ENCODE assay signal across 8 cellular contexts in genomic region chr1:231625975-231626534, GRCh38. TPM values are rescaled to one million over a fixed set of nuclear protein-coding genes. Genes with fewer than 3 reads are reported as not detected.
DNase-seq lines count a peak whose midpoint lies in the region; ATAC-seq, FAIRE-seq and TF ChIP-seq lines count a peak whose summit lies in the region.

No MANE protein-coding gene starts in this region.

- H3K27me3 Mint-ChIP-seq in stimulated activated naive CD8-positive, alpha-beta T cell treated with anti-CD3 and anti-CD28 coated beads, Interleukin-15, Interleukin-2, amounts not matched to agents 100 ng/mL and 50 ng/mL, for 24 hours, result peaks cover 14% of the 10 kb centered on the region
- H3K27me3 Mint-ChIP-seq in mesothelial cell of epicardium (ENCODE audit: low read depth), result peaks cover 38% of the 10 kb centered on the region

- peak overlapping the region; percentile 92 for H3K4me3 Mint-ChIP-seq in stimulated activated naive CD8-positive, alpha-beta T cell treated with anti-CD3 and anti-CD28 coated beads, Interleukin-15, Interleukin-2, amounts not matched to agents 100 ng/mL and 50 ng/mL, for 24 hours
- peak overlapping the region; percentile 79 for H3K4me3 Mint-ChIP-seq in mesothelial cell of epicardium

- no peak for DNase-seq in stimulated activated naive CD8-positive, alpha-beta T cell treated with anti-CD3 and anti-CD28 coated beads, Interleukin-15, Interleukin-2, amounts not matched to agents 100 U/mL and 50 U/mL, for 24 hours
- DNase-seq in astrocyte of the spinal cord (ENCODE audit: low read depth, low spot score), result no peak
- DNase-seq in mesothelial cell of epicardium (ENCODE audit: low spot score in 2 of 2, unreplicated experiment in 2 of 2), result no peak
- no peak for DNase-seq in pons (ENCODE audit: low spot score)
- no peak for DNase-seq in NCI-H128 (lab: John Stamatoyannopoulos, UW; ENCODE audit: unreplicated experiment)
- DNase-seq in GM19239 (ENCODE audit: insufficient read length, low spot score), result no peak
- no peak for DNase-seq in GM13976 (ENCODE audit: low spot score)

- in situ Hi-C loops in astrocyte of the spinal cord (cut with HindIII; ENCODE audit: low sequenced_read_pairs) (no loop called here), GM13976 (cut with MboI; ENCODE audit: low sequenced_read_pairs, unreplicated experiment) (no loop called here)

- H3K36me3 Mint-ChIP-seq in stimulated activated naive CD8-positive, alpha-beta T cell treated with anti-CD3 and anti-CD28 coated beads, Interleukin-15, Interleukin-2, amounts not matched to agents 100 ng/mL and 50 ng/mL, for 24 hours (ENCODE audit: low read depth), result no peaks in the 10 kb centered on the region
- no peaks in the 10 kb centered on the region for H3K36me3 Mint-ChIP-seq in mesothelial cell of epicardium

- TF ChIP-seq CTCF in astrocyte of the spinal cord (IDR thresholded peaks at IDR 0.05; ENCODE audit: low read depth, low read length), result no peak
- no peak for TF ChIP-seq CTCF in mesothelial cell of epicardium (IDR thresholded peaks at IDR 0.05; ENCODE audit: unreplicated experiment)
- no peak for TF ChIP-seq CTCF in GM13976 (IDR thresholded peaks at IDR 0.05; ENCODE audit: borderline replicate concordance, control extremely low read depth, extremely low read depth, insufficient read depth, missing control alignments)

- H3K27ac Mint-ChIP-seq in stimulated activated naive CD8-positive, alpha-beta T cell treated with anti-CD3 and anti-CD28 coated beads, Interleukin-15, Interleukin-2, amounts not matched to agents 100 ng/mL and 50 ng/mL, for 24 hours, result peak overlapping the region; percentile 83
- peak overlapping the region; percentile 80 for H3K27ac Mint-ChIP-seq in mesothelial cell of epicardium

- H3K9me3 Mint-ChIP-seq in stimulated activated naive CD8-positive, alpha-beta T cell treated with anti-CD3 and anti-CD28 coated beads, Interleukin-15, Interleukin-2, amounts not matched to agents 100 ng/mL and 50 ng/mL, for 24 hours, result no peaks in the 10 kb centered on the region
- H3K9me3 Mint-ChIP-seq in mesothelial cell of epicardium, result peaks cover 6% of the 10 kb centered on the region

- FAIRE-seq in GM19239 (lab: Jason Lieb, UNC), result no peak

- H3K4me3 ChIP-seq in astrocyte of the spinal cord (ENCODE audit: low read depth, low read length), result peak overlapping the region; percentile 73

- no peak for ATAC-seq in stimulated activated naive CD8-positive, alpha-beta T cell treated with anti-CD3 and anti-CD28 coated beads, Interleukin-15, Interleukin-2, amounts not matched to agents 100 U/mL and 50 U/mL, for 24 hours

- H3K4me1 Mint-ChIP-seq in stimulated activated naive CD8-positive, alpha-beta T cell treated with anti-CD3 and anti-CD28 coated beads, Interleukin-15, Interleukin-2, amounts not matched to agents 100 ng/mL and 50 ng/mL, for 24 hours (ENCODE audit: low read depth), result peaks cover 30% of the 10 kb centered on the region
- peaks cover 20% of the 10 kb centered on the region for H3K4me1 Mint-ChIP-seq in mesothelial cell of epicardium

RNA-seq across cellular contexts. Expression of gene DISC1, which starts 0.5 kb away (rescaled TPM):
- total RNA-seq in mesothelial cell of epicardium, result 9.1 to 11.4 TPM (median 9.1 TPM) in 3 replicates
